Comparison of ENCODE assay signal across 1 cellular context in genomic region chr10:102461187-102462054, GRCh38.
TF ChIP-seq lines count a peak whose summit lies in the region.

No MANE protein-coding gene starts in this region.

TF ChIP-seq in A549, 52 proteins besides CTCF, POLR2A, EP300 and RAD21 (continued from another document):
- TF ChIP-seq E2F6 (IDR thresholded peaks at IDR 0.05; ENCODE audit: borderline replicate concordance, low read depth), result peak; percentile 93
- TF ChIP-seq TFCP2L1 (CRISPR knock-in tag; IDR thresholded peaks at IDR 0.05), result no peak
- TF ChIP-seq FOSL2 (IDR thresholded peaks at IDR 0.05), result no peak
- TF ChIP-seq FOSL2 (CRISPR knock-in tag; IDR thresholded peaks at IDR 0.05), result no peak
- TF ChIP-seq ZC3H11A (IDR thresholded peaks at IDR 0.05), result no peak
- no peak for TF ChIP-seq ESRRA (IDR thresholded peaks at IDR 0.05; ENCODE audit: borderline replicate concordance, low read length)
- TF ChIP-seq ZFP36 (IDR thresholded peaks at IDR 0.05; ENCODE audit: borderline replicate concordance, partially characterized antibody), result no peak
- TF ChIP-seq ATOH8 (CRISPR knock-in tag; IDR thresholded peaks at IDR 0.05; ENCODE audit: low read depth), result no peak
- TF ChIP-seq SREBF2 (IDR thresholded peaks at IDR 0.05), result no peak
- no peak for TF ChIP-seq MAFK (IDR thresholded peaks at IDR 0.05; ENCODE audit: partially characterized antibody)
- TF ChIP-seq PBX3 (IDR thresholded peaks at IDR 0.05), result no peak
- no peak for TF ChIP-seq RNF2 (IDR thresholded peaks at IDR 0.05; ENCODE audit: borderline replicate concordance, low read depth)
- no peak for TF ChIP-seq NR3C1 (IDR thresholded peaks at IDR 0.05)
- no peak for TF ChIP-seq CBX8 (IDR thresholded peaks at IDR 0.05)
- no peak for TF ChIP-seq PHF8 (IDR thresholded peaks at IDR 0.05; ENCODE audit: borderline replicate concordance, low read depth)
- peak; percentile 75 for TF ChIP-seq BHLHE40 (IDR thresholded peaks at IDR 0.05; ENCODE audit: low read depth, low read length)
- TF ChIP-seq HEYL (CRISPR knock-in tag; IDR thresholded peaks at IDR 0.05), result no peak
- TF ChIP-seq ZSCAN20 (CRISPR knock-in tag; IDR thresholded peaks at IDR 0.05), result no peak
- TF ChIP-seq CBX2 (IDR thresholded peaks at IDR 0.05; ENCODE audit: borderline replicate concordance, low read depth), result no peak
- no peak for TF ChIP-seq RARB (CRISPR knock-in tag; IDR thresholded peaks at IDR 0.05)
- TF ChIP-seq USF2 (IDR thresholded peaks at IDR 0.05), result peak; percentile 88
- TF ChIP-seq RFX5 (IDR thresholded peaks at IDR 0.05), result no peak
- TF ChIP-seq KDM1A (IDR thresholded peaks at IDR 0.05; ENCODE audit: low read depth), result no peak
- peak in 1 of 2 experiments; percentile 43; a peak in 2 of 5 replicates for TF ChIP-seq JUN (IDR thresholded peaks at IDR 0.05)
- TF ChIP-seq SMC3 (IDR thresholded peaks at IDR 0.05), result no peak
- TF ChIP-seq FOXS1 (CRISPR knock-in tag; IDR thresholded peaks at IDR 0.05), result no peak
- no peak for TF ChIP-seq BCL3 (IDR thresholded peaks at IDR 0.05)
- TF ChIP-seq KDM5A (IDR thresholded peaks at IDR 0.05), result no peak
- TF ChIP-seq MAZ (IDR thresholded peaks at IDR 0.05; ENCODE audit: borderline replicate concordance, low read depth, low read length), result peak; percentile 86; the same call in 1 of the 2 replicates
- TF ChIP-seq HDAC2 (IDR thresholded peaks at IDR 0.05), result no peak
- no peak for TF ChIP-seq ZNF302 (CRISPR knock-in tag; IDR thresholded peaks at IDR 0.05)
- TF ChIP-seq FOSB (CRISPR knock-in tag; IDR thresholded peaks at IDR 0.05), result no peak
